In genomic region chr4:153205757-153206156, GRCh38 we compare ENCODE assay signal across 8 cellular contexts. TPM values are rescaled to one million over a fixed set of nuclear protein-coding genes. Genes with fewer than 3 reads are reported as not detected.
DNase-seq lines count a peak whose midpoint lies in the region; ATAC-seq, FAIRE-seq and TF ChIP-seq lines count a peak whose summit lies in the region.

No MANE protein-coding gene starts in this region.

- H3K27ac ChIP-seq in keratinocyte (ENCODE audit: control insufficient read depth, insufficient read depth, low read length) (no peak overlapping the region), substantia nigra (ENCODE audit: low read depth, low read length, poor library complexity, severe bottlenecking) (peak overlapping the region; percentile 97), SJCRH30 (no peak overlapping the region)

- H3K27me3 ChIP-seq in keratinocyte (ENCODE audit: control insufficient read depth, extremely low read depth, insufficient read depth, low read length), result no peaks in the 10 kb centered on the region
- H3K27me3 ChIP-seq in SJCRH30, result no peaks in the 10 kb centered on the region
- no peaks in the 10 kb centered on the region for H3K27me3 ChIP-seq in BE2C

- no peak overlapping the region for H3K4me3 Mint-ChIP-seq in activated CD4-positive, alpha-beta T cell treated with anti-CD3 and anti-CD28 coated beads for 36 hours
- no peak overlapping the region for H3K4me3 Mint-ChIP-seq in activated T-cell treated with anti-CD3 and anti-CD28 coated beads, Interleukin-2, amount 50 U/mL, for 4 hours

- H3K4me1 Mint-ChIP-seq in activated CD4-positive, alpha-beta T cell treated with anti-CD3 and anti-CD28 coated beads for 36 hours, result peaks cover 33% of the 10 kb centered on the region
- H3K4me1 Mint-ChIP-seq in activated T-cell treated with anti-CD3 and anti-CD28 coated beads, Interleukin-2, amount 50 U/mL, for 4 hours (ENCODE audit: low read depth), result peaks cover 29% of the 10 kb centered on the region

- no peak overlapping the region for H3K4me2 ChIP-seq in keratinocyte (ENCODE audit: control insufficient read depth, extremely low read depth, insufficient read depth, low read depth, low read length)

- no peaks in the 10 kb centered on the region for H4K20me1 ChIP-seq in keratinocyte (ENCODE audit: control insufficient read depth, extremely low read depth, insufficient read depth, low read length)

- no peaks in the 10 kb centered on the region for H3K9me3 ChIP-seq in keratinocyte (ENCODE audit: control insufficient read depth, low read depth, low read length)
- no peaks in the 10 kb centered on the region for H3K9me3 ChIP-seq in SJCRH30 (replicated peaks)
- H3K9me3 ChIP-seq in BE2C, result no peaks in the 10 kb centered on the region

- FAIRE-seq in keratinocyte (lab: Jason Lieb, UNC), result peak; percentile 58

- H3K36me3 ChIP-seq in keratinocyte (ENCODE audit: control insufficient read depth in 2 of 2, extremely low read depth in 1 of 2, insufficient read depth in 2 of 2, low read length in 2 of 2) (no peaks in the 10 kb centered on the region), SJCRH30 (0 out of 2 replicates have a peak, but pooled peaks cover 2% of the 10 kb centered on the region), BE2C (no peaks in the 10 kb centered on the region)

- H3K4me1 ChIP-seq in keratinocyte (ENCODE audit: control insufficient read depth, extremely low read depth, insufficient read depth, low read length), result no peaks in the 10 kb centered on the region
- peaks cover 10% of the 10 kb centered on the region; the same call in 1 of the 2 replicates for H3K4me1 ChIP-seq in SJCRH30
- no peaks in the 10 kb centered on the region; the same call in 1 of the 2 replicates for H3K4me1 ChIP-seq in BE2C

- H2AFZ ChIP-seq in keratinocyte (ENCODE audit: control insufficient read depth, low read length), result no peak overlapping the region

- H3K4me3 ChIP-seq in keratinocyte (ENCODE audit: control insufficient read depth in 2 of 3, extremely low read depth in 1 of 3, insufficient read depth in 2 of 3, low read depth in 1 of 3, low read length in 3 of 3), result no peak overlapping the region
- H3K4me3 ChIP-seq in SJCRH30, result no peak overlapping the region
- no peak overlapping the region for H3K4me3 ChIP-seq in BE2C (ENCODE audit: low read depth, low read length)

- peak; percentile 64 for DNase-seq in activated CD4-positive, alpha-beta T cell treated with anti-CD3 and anti-CD28 coated beads for 36 hours
- no peak for DNase-seq in activated CD4-positive, alpha-beta T cell treated with anti-CD3 and anti-CD28 coated beads, Interleukin-2, amount 50 U/mL, for 1 hour
- peak; percentile 34 for DNase-seq in activated T-cell treated with anti-CD3 and anti-CD28 coated beads, Interleukin-2, amount 50 U/mL, for 4 hours
- DNase-seq in keratinocyte (ENCODE audit: low read depth, low spot score) (no peak), substantia nigra (lab: John Stamatoyannopoulos, UW) (no peak), SJCRH30 (no peak), BE2C (no peak), G401 (ENCODE audit: low spot score) (no peak)

- peak; percentile 79 for ATAC-seq in activated CD4-positive, alpha-beta T cell treated with anti-CD3 and anti-CD28 coated beads for 36 hours
- ATAC-seq in activated T-cell treated with anti-CD3 and anti-CD28 coated beads, Interleukin-2, amount 50 U/mL, for 4 hours, result peak; percentile 42 to 56

- POLR2A ChIA-PET in activated CD4-positive, alpha-beta T cell treated with anti-CD3 and anti-CD28 coated beads for 36 hours (lab: Charles Lee), result no interaction called here

- in situ Hi-C loops in G401 (cut with HindIII; ENCODE audit: low sequenced_read_pairs), result no loop called here

- H3K27me3 Mint-ChIP-seq in activated CD4-positive, alpha-beta T cell treated with anti-CD3 and anti-CD28 coated beads for 36 hours, result no peaks in the 10 kb centered on the region
- H3K27me3 Mint-ChIP-seq in activated T-cell treated with anti-CD3 and anti-CD28 coated beads, Interleukin-2, amount 50 U/mL, for 4 hours (ENCODE audit: low read depth), result peaks cover 2% of the 10 kb centered on the region

- H3K9ac ChIP-seq in keratinocyte (ENCODE audit: control insufficient read depth, extremely low read depth, insufficient read depth, low read length), result no peak overlapping the region

- H3K9me1 ChIP-seq in keratinocyte (ENCODE audit: control insufficient read depth, extremely low read depth, insufficient read depth, low read length), result no peaks in the 10 kb centered on the region

- TF ChIP-seq CTCF in keratinocyte (optimal IDR thresholded peaks at IDR 0.05 in 1 of 3, IDR thresholded peaks at IDR 0.05 in 1 of 3, conservative IDR thresholded peaks at IDR 0.05 in 1 of 3; ENCODE audit: extremely low read depth in 1 of 3, insufficient read depth in 2 of 3, low read length in 3 of 3), result no peak
- no peak for TF ChIP-seq CTCF in BE2C (IDR thresholded peaks at IDR 0.05; ENCODE audit: low read depth, low read length)

- H3K36me3 Mint-ChIP-seq in activated CD4-positive, alpha-beta T cell treated with anti-CD3 and anti-CD28 coated beads for 36 hours (ENCODE audit: low read depth), result no peaks in the 10 kb centered on the region
- no peaks in the 10 kb centered on the region for H3K36me3 Mint-ChIP-seq in activated T-cell treated with anti-CD3 and anti-CD28 coated beads, Interleukin-2, amount 50 U/mL, for 4 hours (ENCODE audit: insufficient read depth)

- H3K9me3 Mint-ChIP-seq in activated CD4-positive, alpha-beta T cell treated with anti-CD3 and anti-CD28 coated beads for 36 hours (ENCODE audit: low read depth), result no peaks in the 10 kb centered on the region
- H3K9me3 Mint-ChIP-seq in activated T-cell treated with anti-CD3 and anti-CD28 coated beads, Interleukin-2, amount 50 U/mL, for 4 hours, result no peaks in the 10 kb centered on the region

- H3K27ac Mint-ChIP-seq in activated CD4-positive, alpha-beta T cell treated with anti-CD3 and anti-CD28 coated beads for 36 hours, result peak overlapping the region; percentile 62

- CTCF ChIA-PET in activated CD4-positive, alpha-beta T cell treated with anti-CD3 and anti-CD28 coated beads for 36 hours (lab: Charles Lee), result interaction anchor here (0.7 to 1.1 kb wide), 2 partner anchors 17 to 27 kb away, joined by 3 read pairs; no protein-coding TSS in a partner anchor

- no peaks in the 10 kb centered on the region for H3K79me2 ChIP-seq in keratinocyte (ENCODE audit: control insufficient read depth, insufficient read depth, low read length)

- dilution Hi-C loops in keratinocyte (cut with MboI; ENCODE audit: extremely low pct_ligation_motif_present, low sequenced_read_pairs), result no loop called here

- intact Hi-C loops in activated CD4-positive, alpha-beta T cell treated with anti-CD3 and anti-CD28 coated beads for 36 hours (cut with DNase I, micrococcal nuclease), result loop anchor here (2.0 to 5.0 kb wide), 2 partner anchors 45 to 53 kb away; no protein-coding TSS in a partner anchor

RNA-seq across cellular contexts. Expression of gene TRIM2, which starts 1.5 kb away (rescaled TPM):
- 1 to 10 TPM; 1.0 to 1.6 TPM for total RNA-seq in activated CD4-positive, alpha-beta T cell treated with anti-CD3 and anti-CD28 coated beads for 36 hours
- total RNA-seq in activated T-cell treated with anti-CD3 and anti-CD28 coated beads, Interleukin-2, amount 50 U/mL, for 4 hours, result under 1 TPM; 0.34 to 0.94 (median 0.49) TPM
- polyA plus RNA-seq in keratinocyte, result 9.0 to 12.2 TPM (median 10.6 TPM) in 3 replicates
- 1.9 TPM for polyA plus RNA-seq in keratinocyte (2011; ENCODE audit: low read depth)
- 7.8 and 11.6 TPM in 2 replicates for polyA plus RNA-seq in keratinocyte (2011; cell fraction: cytosol; rRNA removed)
- polyA plus RNA-seq in keratinocyte (2011; cell fraction: nucleus; rRNA removed), result 11.4 and 12.4 TPM in 2 replicates
- 5.1 and 7.5 TPM in 2 replicates for polyA plus RNA-seq in keratinocyte (2012; ENCODE audit: low replicate concordance)
- polyA minus RNA-seq in keratinocyte, result 29.5 to 42.4 TPM (median 38.2 TPM) in 3 replicates
- polyA minus RNA-seq in keratinocyte (2011; cell fraction: cytosol; rRNA and poly(A)+ RNA removed), result 28.0 TPM
- polyA minus RNA-seq in keratinocyte (2011; cell fraction: nucleus; rRNA and poly(A)+ RNA removed), result 26.3 and 37.5 TPM in 2 replicates
- total RNA-seq in SJCRH30 (2014; rRNA removed; shearing (Covaris generic)), result 26.0 and 30.8 TPM in 2 replicates
- 37.7 TPM for polyA plus RNA-seq in BE2C (2012; ENCODE audit: insufficient read depth, insufficient read length, low read depth)
- 0.44 and 0.62 TPM in 2 replicates for total RNA-seq in G401 (2014; rRNA removed; shearing (Covaris generic))

Comparison
In these comparisons a context has a peak if more than half of its experiments do, and no peak if none do; other contexts are left out.
1. DNase-seq: peak in activated CD4-positive, alpha-beta T cell treated with anti-CD3 and anti-CD28 coated beads for 36 hours (single experiment) and activated T-cell treated with anti-CD3 and anti-CD28 coated beads, Interleukin-2, amount 50 U/mL, for 4 hours (single experiment); none in activated CD4-positive, alpha-beta T cell treated with anti-CD3 and anti-CD28 coated beads, Interleukin-2, amount 50 U/mL, for 1 hour (single experiment), keratinocyte (single experiment), substantia nigra (0 of 49), SJCRH30 (0 of 2), BE2C (single experiment) and G401 (single experiment).
2. RNA of gene TRIM2, which starts 1.5 kb away (total RNA-seq): 26.0 to 30.8 TPM in SJCRH30; 1.0 to 1.6 TPM in activated CD4-positive, alpha-beta T cell treated with anti-CD3 and anti-CD28 coated beads for 36 hours, 0.34 to 0.94 TPM in activated T-cell treated with anti-CD3 and anti-CD28 coated beads, Interleukin-2, amount 50 U/mL, for 4 hours and 0.44 to 0.62 TPM in G401; every median in the first group is over 10 times any median in the second.